In genomic region chr4:150010525-150011126, GRCh38 we compare ENCODE assay signal across 8 cellular contexts.
DNase-seq lines count a peak whose midpoint lies in the region; ATAC-seq and TF ChIP-seq lines count a peak whose summit lies in the region.

No MANE protein-coding gene starts in this region.

- peak overlapping the region; percentile 70 for H4K91ac ChIP-seq in IMR-90 (ENCODE audit: insufficient read depth, low read depth, low read length)

- no peak overlapping the region for H3K56ac ChIP-seq in IMR-90 (ENCODE audit: extremely low read depth, insufficient read depth, low read length)

- peak overlapping the region; percentile 89 for H2BK120ac ChIP-seq in IMR-90 (ENCODE audit: low read depth, low read length)

- H3K4ac ChIP-seq in IMR-90 (ENCODE audit: low read depth, low read length): peak overlapping the region; percentile 84; the same call in 1 of the 2 replicates

- dilution Hi-C loops in IMR-90 (cut with HindIII; ENCODE audit: low sequenced_read_pairs, unreplicated experiment): no loop called here

- no peak overlapping the region for H3K4me3 Mint-ChIP-seq in naive B cell
- H3K4me3 Mint-ChIP-seq in activated CD4-positive, alpha-beta memory T cell treated with anti-CD3 and anti-CD28 coated beads, Interleukin-2, amount 10 ng/mL, durations not matched to agents 7 days and 5 days: no peak overlapping the region

- peaks cover 0 to 5% (median 2%) of the 10 kb centered on the region in 3 donors for H3K27me3 Mint-ChIP-seq in naive B cell
- peaks cover 12% of the 10 kb centered on the region for H3K27me3 Mint-ChIP-seq in activated CD4-positive, alpha-beta memory T cell treated with anti-CD3 and anti-CD28 coated beads, Interleukin-2, amount 10 ng/mL, durations not matched to agents 7 days and 5 days

- no peaks in the 10 kb centered on the region for H3K79me1 ChIP-seq in IMR-90 (ENCODE audit: low read depth in 1 of 2, low read length in 2 of 2)

- H3K9me1 ChIP-seq in IMR-90 (ENCODE audit: insufficient read depth, low read length): peaks cover 2% of the 10 kb centered on the region

- CTCF ChIA-PET in IMR-90 (lab: Yijun Ruan, JAX): interaction anchor here (0.6 to 3.3 kb wide), 6 partner anchors 30 to 1063 kb away, joined by 3 to 23 read pairs (median 4); no protein-coding TSS in a partner anchor
- CTCF ChIA-PET in activated CD4-positive, alpha-beta memory T cell treated with anti-CD3 and anti-CD28 coated beads, Interleukin-2, amount 10 ng/mL, durations not matched to agents 7 days and 5 days (lab: Charles Lee): interaction anchor here (1.2 to 2.2 kb wide), 2 partner anchors 25 to 856 kb away, joined by 3 to 6 read pairs; no protein-coding TSS in a partner anchor

- 25% methylated on average over 1 of the region's 6 CpGs; no CpG with 5 or more reads in 1 of the 2 experiments for WGBS in IMR-90 (ENCODE audit: extremely low coverage in 2 of 2, insufficient read length in 1 of 2), 2 experiments

- peak overlapping the region in 1 of 2 experiments; percentile 86; a peak in 2 of 4 replicates for H4K8ac ChIP-seq in IMR-90 (ENCODE audit: low read depth in 2 of 2, low read length in 2 of 2)

- in situ Hi-C loops in IMR-90 (cut with MboI; ENCODE audit: low sequenced_read_pairs): loop anchor here (5.0 to 10.0 kb wide), 3 partner anchors 62 to 234 kb away; no protein-coding TSS in a partner anchor

- peak overlapping the region; percentile 63; the same call in 1 of the 2 replicates for H3K18ac ChIP-seq in IMR-90 (ENCODE audit: low read depth, low read length)

- POLR2A ChIA-PET in IMR-90 (lab: Charles Lee; ENCODE audit: unreplicated experiment): no interaction called here
- POLR2A ChIA-PET in activated CD4-positive, alpha-beta memory T cell treated with anti-CD3 and anti-CD28 coated beads, Interleukin-2, amount 10 ng/mL, durations not matched to agents 7 days and 5 days (lab: Charles Lee): no interaction called here

- H3K27me3 ChIP-seq in IMR-90 (ENCODE audit: control insufficient read depth, insufficient read depth, low read length): no peaks in the 10 kb centered on the region
- peaks cover 12% of the 10 kb centered on the region; the same call in 1 of the 2 replicates for H3K27me3 ChIP-seq in OCI-LY3 (ENCODE audit: low read depth, low read length)

- no peak for TF ChIP-seq POLR2A in IMR-90 (IDR thresholded peaks at IDR 0.05; ENCODE audit: low read depth, low read length)

- peaks cover 0 to 4% (median 0%) of the 10 kb centered on the region in 7 donors for H3K9me3 Mint-ChIP-seq in naive B cell
- H3K9me3 Mint-ChIP-seq in activated CD4-positive, alpha-beta memory T cell treated with anti-CD3 and anti-CD28 coated beads, Interleukin-2, amount 10 ng/mL, durations not matched to agents 7 days and 5 days: no peaks in the 10 kb centered on the region

- H3K4me3 ChIP-seq in AG10803 (ENCODE audit: low read length): no peak overlapping the region
- no peak overlapping the region for H3K4me3 ChIP-seq in IMR-90 (ENCODE audit: insufficient read depth, low read depth, low read length)
- peak overlapping the region; percentile 33 for H3K4me3 ChIP-seq in OCI-LY3 (ENCODE audit: low read length)
- H3K4me3 ChIP-seq in epithelial cell of esophagus (ENCODE audit: low read length): no peak overlapping the region

- peak overlapping the region; percentile 82 for H2BK20ac ChIP-seq in IMR-90 (ENCODE audit: low read depth, low read length)

- peak overlapping the region; percentile 81; the same call in 1 of the 2 replicates for H4K5ac ChIP-seq in IMR-90 (ENCODE audit: low read depth, low read length)

- H2BK15ac ChIP-seq in IMR-90 (ENCODE audit: low read depth, low read length): peak overlapping the region; percentile 66; the same call in 2 of the 3 replicates

- no TSS peak for BruUV-seq in IMR-90 (replicated peaks; lab: Mats Ljungman, UMichigan)

- no peaks in the 10 kb centered on the region for H3K4me1 Mint-ChIP-seq in naive B cell
- H3K4me1 Mint-ChIP-seq in activated CD4-positive, alpha-beta memory T cell treated with anti-CD3 and anti-CD28 coated beads, Interleukin-2, amount 10 ng/mL, durations not matched to agents 7 days and 5 days: no peaks in the 10 kb centered on the region

- no peak overlapping the region for H3K27ac Mint-ChIP-seq in naive B cell
- H3K27ac Mint-ChIP-seq in activated CD4-positive, alpha-beta memory T cell treated with anti-CD3 and anti-CD28 coated beads, Interleukin-2, amount 10 ng/mL, durations not matched to agents 7 days and 5 days: no peak overlapping the region

- peak; percentile 73 for ATAC-seq in GM18519 (IDR thresholded peaks at IDR 0.05; ENCODE audit: low FRiP score, unreplicated experiment)
- ATAC-seq in IMR-90 (ENCODE audit: low read depth): peak; percentile 77
- ATAC-seq in naive B cell (ENCODE audit: low read depth in 2 of 2): peak; percentile 46 to 49

- H4K20me1 ChIP-seq in IMR-90 (ENCODE audit: insufficient read depth, low read length) (no peaks in the 10 kb centered on the region), OCI-LY3 (ENCODE audit: insufficient read depth, low read length) (no peaks in the 10 kb centered on the region)

- H3K79me2 ChIP-seq in OCI-LY3 (ENCODE audit: low read length): no peaks in the 10 kb centered on the region

- no peak overlapping the region for H2AK9ac ChIP-seq in IMR-90 (replicated peaks; ENCODE audit: low read depth, low read length, poor library complexity)

- peak overlapping the region; percentile 94 for H2AK5ac ChIP-seq in IMR-90 (ENCODE audit: low read depth, low read length)

- TF ChIP-seq CTCF in AG10803 (conservative IDR thresholded peaks at IDR 0.05; ENCODE audit: low read length): peak; percentile 71
- TF ChIP-seq CTCF in IMR-90 (conservative IDR thresholded peaks at IDR 0.05; ENCODE audit: low read depth, low read length): peak; percentile 57
- TF ChIP-seq CTCF in OCI-LY3 (IDR thresholded peaks at IDR 0.05; ENCODE audit: low read depth, low read length): peak; percentile 91
- peak; percentile 65 for TF ChIP-seq CTCF in epithelial cell of esophagus (IDR thresholded peaks at IDR 0.05; ENCODE audit: insufficient read depth, low read depth, low read length, missing control alignments)

- H3K36me3 Mint-ChIP-seq in naive B cell: no peaks in the 10 kb centered on the region
- no peaks in the 10 kb centered on the region for H3K36me3 Mint-ChIP-seq in activated CD4-positive, alpha-beta memory T cell treated with anti-CD3 and anti-CD28 coated beads, Interleukin-2, amount 10 ng/mL, durations not matched to agents 7 days and 5 days (ENCODE audit: low read depth)

- TF ChIP-seq RAD21 in IMR-90 (IDR thresholded peaks at IDR 0.05; ENCODE audit: low read length): peak; percentile 66

- H3K4me1 ChIP-seq in IMR-90 (ENCODE audit: control insufficient read depth, insufficient read depth, low read length) (peaks cover 12% of the 10 kb centered on the region), OCI-LY3 (ENCODE audit: low read length) (peaks cover 21% of the 10 kb centered on the region)

- H3K23ac ChIP-seq in IMR-90 (ENCODE audit: low read depth, low read length): no peak overlapping the region

- peak overlapping the region; percentile 25 for H2BK5ac ChIP-seq in IMR-90 (ENCODE audit: low read depth, low read length, poor library complexity, severe bottlenecking)

- H3K27ac ChIP-seq in IMR-90 (ENCODE audit: insufficient read depth, low read length): no peak overlapping the region
- no peak overlapping the region for H3K27ac ChIP-seq in OCI-LY3 (ENCODE audit: low read length)

- no peaks in the 10 kb centered on the region for H3K36me3 ChIP-seq in IMR-90 (ENCODE audit: control insufficient read depth, insufficient read depth, low read length)
- H3K36me3 ChIP-seq in OCI-LY3 (replicated peaks; ENCODE audit: low read depth, low read length): no peaks in the 10 kb centered on the region

- H2AFZ ChIP-seq in IMR-90 (replicated peaks; ENCODE audit: low read length, poor library complexity) (peak overlapping the region; percentile 75), OCI-LY3 (ENCODE audit: low read depth, low read length) (peak overlapping the region; percentile 49; the same call in 1 of the 2 replicates)

- H3K4me2 ChIP-seq in IMR-90 (ENCODE audit: low read depth, low read length) (no peak overlapping the region), OCI-LY3 (ENCODE audit: low read length) (peak overlapping the region; percentile 52)

- 0 out of 2 replicates have a peak overlapping the region, but pooled peaks have one; percentile 58 for H3K14ac ChIP-seq in IMR-90 (replicated peaks; ENCODE audit: low read depth, low read length)

- intact Hi-C loops in IMR-90 (cut with micrococcal nuclease): loop anchor here (1.0 to 5.0 kb wide), 2 partner anchors 67 to 199 kb away; partner anchors contain the start of gene DCLK2

- H3K9me3 ChIP-seq in IMR-90 (ENCODE audit: control insufficient read depth, insufficient read depth, low read length): no peaks in the 10 kb centered on the region
- no peaks in the 10 kb centered on the region for H3K9me3 ChIP-seq in OCI-LY3 (ENCODE audit: insufficient read depth, low read length)

- H3K9ac ChIP-seq in IMR-90 (ENCODE audit: low read depth, low read length) (no peak overlapping the region), OCI-LY3 (ENCODE audit: low read length) (no peak overlapping the region)

- DNase-seq in AG10803 (ENCODE audit: low read depth) (peak; percentile 75), IMR-90 (peak; percentile 72), epithelial cell of esophagus (ENCODE audit: low read depth) (peak; percentile 72), naive B cell (peak; percentile 14), T-helper 9 cell (no peak)
- DNase-seq in activated CD4-positive, alpha-beta memory T cell treated with anti-CD3 and anti-CD28 coated beads, Interleukin-2, amount 10 ng/mL, durations not matched to agents 7 days and 5 days: no peak

TF ChIP-seq in IMR-90, 13 proteins besides CTCF, POLR2A, EP300 and RAD21:
- TF ChIP-seq MAFK (IDR thresholded peaks at IDR 0.05; ENCODE audit: low read depth, low read length) (no peak), SMC3 (IDR thresholded peaks at IDR 0.05; ENCODE audit: low read depth, low read length) (peak; percentile 66), BHLHE40 (IDR thresholded peaks at IDR 0.05; ENCODE audit: low read depth, low read length) (no peak), RFX5 (IDR thresholded peaks at IDR 0.05; ENCODE audit: low read depth, low read length) (no peak), RCOR1 (IDR thresholded peaks at IDR 0.05; ENCODE audit: insufficient replicate concordance, low read length) (no peak)

Comparison
In these comparisons a context has a peak if more than half of its experiments do, and no peak if none do; other contexts are left out.
1. DNase-seq: peak in AG10803 (single experiment), IMR-90 (single experiment), epithelial cell of esophagus (single experiment) and naive B cell (single experiment); none in activated CD4-positive, alpha-beta memory T cell treated with anti-CD3 and anti-CD28 coated beads, Interleukin-2, amount 10 ng/mL, durations not matched to agents 7 days and 5 days (single experiment) and T-helper 9 cell (single experiment).
2. Peak in every context shown above with its lines, with median percentiles within 50 percentile points of each other: CTCF ChIP-seq and ATAC-seq.